16 cellular contexts compared by ENCODE assay signal in the genomic region with DNA sequence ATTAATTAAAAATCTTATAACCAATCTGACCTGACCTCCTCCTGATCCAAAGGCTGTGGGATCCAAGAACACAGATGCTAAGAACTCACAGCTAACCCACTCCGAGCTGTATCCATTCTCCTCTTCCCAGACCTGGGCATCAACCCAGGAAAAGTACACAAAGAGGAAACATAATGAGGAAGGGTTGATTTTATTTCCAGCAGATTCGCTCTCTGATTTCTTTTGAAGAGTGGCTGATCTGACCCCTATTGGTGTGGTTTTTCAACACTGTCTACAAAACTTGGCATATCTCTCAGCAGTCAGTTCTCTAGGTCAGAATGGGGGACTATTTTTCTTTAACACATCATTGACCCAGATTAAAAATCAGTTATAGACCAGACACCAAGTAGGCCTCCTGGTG.
"Had no signal": no experiment of that assay in that cellular context is flagged by ENCODE, and none has a peak within 500 bp of the region (broad histone marks: within the 10 kb centered on the region; RNA-seq: fewer than 3 reads in every experiment).

No MANE protein-coding gene starts in this region.

- H3K27me3 Mint-ChIP-seq: T-helper 17 cell had no signal

- DNase-seq: activated B cell treated with CpG ODN at 0.5 μM for 24 hours; activated CD4-positive, alpha-beta T cell treated with anti-CD3 and anti-CD28 coated beads, Interleukin-2, amount 50 U/mL, for 1 hour; activated naive CD4-positive, alpha-beta T cell treated with anti-CD3 and anti-CD28 coated beads, Interleukin-2, amount 10 ng/mL, durations not matched to agents 7 days and 5 days; foreskin keratinocyte; heart left ventricle; left ventricle myocardium inferior; mesendoderm; ovary; small intestine; T-helper 17 cell; tibial artery had no signal

- H3K27ac Mint-ChIP-seq: activated B cell treated with CpG ODN at 0.5 μM for 24 hours; activated naive CD4-positive, alpha-beta T cell treated with anti-CD3 and anti-CD28 coated beads, Interleukin-2, amount 10 ng/mL, durations not matched to agents 7 days and 5 days; activated T-helper 2 cell treated with anti-CD3 and anti-CD28 coated beads, Interferon-gamma antibody, Interleukin-2, Interleukin-4, amounts not matched to agents 10 μg/mL and 5 μg/mL and 100 μg/mL, durations not matched to agents 14 hours and 24 hours and 36 hours; T-helper 17 cell had no signal

- H3K27ac ChIP-seq: esophagus muscularis mucosa, foreskin keratinocyte, heart left ventricle, left ventricle myocardium inferior, ovary, tibial artery, vagina had no signal

- H3K9me3 ChIP-seq: ovary, vagina had no signal

- H3K27me3 ChIP-seq: esophagus muscularis mucosa, heart left ventricle, ovary, tibial artery, vagina had no signal

- ATAC-seq: foreskin keratinocyte, heart left ventricle, T-helper 17 cell had no signal

- FAIRE-seq: endometrium, keratinocyte, small intestine had no signal

- H3K4me1 ChIP-seq: esophagus muscularis mucosa, foreskin keratinocyte, heart left ventricle, left ventricle myocardium inferior, tibial artery, vagina had no signal

- H3K4me1 Mint-ChIP-seq: activated B cell treated with CpG ODN at 0.5 μM for 24 hours; activated naive CD4-positive, alpha-beta T cell treated with anti-CD3 and anti-CD28 coated beads, Interleukin-2, amount 10 ng/mL, durations not matched to agents 7 days and 5 days; T-helper 17 cell had no signal

- H3K4me3 ChIP-seq: esophagus muscularis mucosa, heart left ventricle, left ventricle myocardium inferior, ovary, tibial artery, vagina had no signal

- H3K36me3 Mint-ChIP-seq: activated naive CD4-positive, alpha-beta T cell treated with anti-CD3 and anti-CD28 coated beads, Interleukin-2, amount 10 ng/mL, durations not matched to agents 7 days and 5 days had no signal

- H3K4me3 Mint-ChIP-seq: activated B cell treated with CpG ODN at 0.5 μM for 24 hours; activated naive CD4-positive, alpha-beta T cell treated with anti-CD3 and anti-CD28 coated beads, Interleukin-2, amount 10 ng/mL, durations not matched to agents 7 days and 5 days; T-helper 17 cell had no signal

- H3K36me3 ChIP-seq: esophagus muscularis mucosa, heart left ventricle, left ventricle myocardium inferior, ovary, tibial artery, vagina had no signal
